Comparison of ENCODE assay signal across 1 cellular context in the genomic region with DNA sequence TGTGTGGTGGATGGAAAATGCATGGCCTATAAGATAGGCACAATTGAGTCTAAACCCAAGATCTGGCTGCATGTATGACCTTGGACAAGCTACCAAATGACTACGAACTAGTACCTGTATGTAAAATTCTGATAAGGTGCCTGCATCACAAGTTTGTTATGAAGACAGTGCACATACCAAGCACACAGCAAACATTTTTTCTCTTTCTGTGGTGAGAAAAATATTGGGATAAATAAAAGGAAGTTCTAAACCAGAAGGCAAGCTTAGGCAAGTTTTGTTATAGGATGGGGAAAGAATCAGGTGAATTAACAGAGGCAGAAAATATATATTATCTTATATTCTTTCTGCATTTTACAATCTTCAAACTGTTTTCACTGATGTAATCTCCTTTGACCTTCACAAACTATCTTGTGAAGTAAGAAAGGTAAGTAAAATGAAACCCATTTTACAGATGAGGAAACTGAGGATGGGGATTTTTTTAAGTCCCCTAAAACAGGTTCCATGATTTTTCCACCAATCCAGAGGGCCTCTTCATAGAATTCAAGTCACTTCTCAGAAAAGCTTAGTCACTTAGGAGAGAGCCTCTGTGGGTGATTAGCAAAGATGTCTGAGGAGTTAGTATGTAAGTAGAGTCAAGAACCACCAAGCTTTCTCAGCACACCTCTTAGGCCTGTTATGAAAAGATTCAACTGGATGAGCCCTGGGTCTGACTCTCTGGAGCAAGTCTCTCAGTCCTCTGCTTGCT.
TF ChIP-seq lines count a peak whose summit lies in the region.

No MANE protein-coding gene starts in this region.

TF ChIP-seq in SK-N-SH treated with all-trans-retinoic acid at 6 μM for 48 hours, 23 proteins besides CTCF, POLR2A, EP300 and RAD21 (continued from another document):
- TF ChIP-seq, protein P1, sequence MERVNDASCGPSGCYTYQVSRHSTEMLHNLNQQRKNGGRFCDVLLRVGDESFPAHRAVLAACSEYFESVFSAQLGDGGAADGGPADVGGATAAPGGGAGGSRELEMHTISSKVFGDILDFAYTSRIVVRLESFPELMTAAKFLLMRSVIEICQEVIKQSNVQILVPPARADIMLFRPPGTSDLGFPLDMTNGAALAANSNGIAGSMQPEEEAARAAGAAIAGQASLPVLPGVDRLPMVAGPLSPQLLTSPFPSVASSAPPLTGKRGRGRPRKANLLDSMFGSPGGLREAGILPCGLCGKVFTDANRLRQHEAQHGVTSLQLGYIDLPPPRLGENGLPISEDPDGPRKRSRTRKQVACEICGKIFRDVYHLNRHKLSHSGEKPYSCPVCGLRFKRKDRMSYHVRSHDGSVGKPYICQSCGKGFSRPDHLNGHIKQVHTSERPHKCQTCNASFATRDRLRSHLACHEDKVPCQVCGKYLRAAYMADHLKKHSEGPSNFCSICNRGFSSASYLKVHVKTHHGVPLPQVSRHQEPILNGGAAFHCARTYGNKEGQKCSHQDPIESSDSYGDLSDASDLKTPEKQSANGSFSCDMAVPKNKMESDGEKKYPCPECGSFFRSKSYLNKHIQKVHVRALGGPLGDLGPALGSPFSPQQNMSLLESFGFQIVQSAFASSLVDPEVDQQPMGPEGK (CRISPR knock-in tag; IDR thresholded peaks at IDR 0.05; ENCODE audit: borderline replicate concordance): no peak
- TF ChIP-seq TCF4 (CRISPR knock-in tag; IDR thresholded peaks at IDR 0.05; ENCODE audit: borderline replicate concordance) (no peak), RARB (CRISPR knock-in tag; IDR thresholded peaks at IDR 0.05) (no peak), ZC3H10 (CRISPR knock-in tag; IDR thresholded peaks at IDR 0.05) (no peak), ZFP3 (CRISPR knock-in tag; IDR thresholded peaks at IDR 0.05) (no peak)
